ENCODE assay signal across 22 cellular contexts in the genomic region with DNA sequence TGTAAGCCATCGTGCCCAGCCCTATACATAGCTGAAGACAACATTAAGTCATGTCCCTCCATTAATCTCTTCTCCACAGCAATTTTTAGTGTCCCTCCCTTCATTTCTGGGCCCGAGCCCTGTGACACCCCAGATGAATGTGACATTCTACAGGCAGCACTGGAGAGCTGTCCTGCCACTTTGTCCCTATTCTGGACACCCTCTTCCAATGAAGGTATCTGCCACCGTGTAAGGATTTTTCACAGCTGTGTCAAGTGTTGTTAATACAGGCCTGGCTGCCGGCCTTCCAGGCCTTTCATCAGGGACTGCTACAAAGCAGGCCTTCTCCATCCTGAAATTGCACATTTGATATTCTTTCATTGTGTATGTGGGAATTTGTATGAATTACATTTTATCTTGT.
"Had no signal": no experiment of that assay in that cellular context is flagged by ENCODE, and none has a peak within 500 bp of the region (broad histone marks: within the 10 kb centered on the region; RNA-seq: fewer than 3 reads in every experiment).

No MANE protein-coding gene starts in this region.

- H3K9me3 ChIP-seq: esophagus muscularis mucosa, gastrocnemius medialis, left lung, lower lobe of right lung, mucosa of descending colon had no signal

- H3K4me1 ChIP-seq: esophagus muscularis mucosa, gastrocnemius medialis, left lung, lower lobe of right lung had no signal

- H3K4me3 Mint-ChIP-seq: immature natural killer cell, mesothelial cell of epicardium had no signal

- ATAC-seq: gastrocnemius medialis, left lung, lower lobe of right lung, mucosa of descending colon had no signal

- H3K4me3 ChIP-seq: coronary artery, dorsolateral prefrontal cortex, esophagus muscularis mucosa, gastrocnemius medialis, hepatocyte, left lung, lower lobe of right lung, mucosa of descending colon had no signal

- H3K27me3 ChIP-seq: dorsolateral prefrontal cortex, esophagus muscularis mucosa, gastrocnemius medialis, hepatocyte, left lung had no signal

- H3K36me3 Mint-ChIP-seq: immature natural killer cell, mesothelial cell of epicardium had no signal

- H3K27ac ChIP-seq: coronary artery, dorsolateral prefrontal cortex, esophagus muscularis mucosa, gastrocnemius medialis, hepatocyte, left lung, lower lobe of right lung had no signal

- DNase-seq: dermis blood vessel endothelial cell; dorsolateral prefrontal cortex; effector CD4-positive, alpha-beta T cell; effector memory CD4-positive, alpha-beta T cell; foreskin fibroblast; foreskin melanocyte; gastrocnemius medialis; glutamatergic neuron; head of caudate nucleus; hypothalamus; immature natural killer cell; islet precursor cell; kidney; kidney glomerular epithelial cell; left lung; lower lobe of right lung; mesenchymal stem cell; mucosa of descending colon had no signal

- H3K36me3 ChIP-seq: esophagus muscularis mucosa, gastrocnemius medialis, left lung, lower lobe of right lung had no signal

- H3K27ac Mint-ChIP-seq: immature natural killer cell, mesothelial cell of epicardium had no signal
